ENCODE assay signal across 16 cellular contexts in the genomic region with DNA sequence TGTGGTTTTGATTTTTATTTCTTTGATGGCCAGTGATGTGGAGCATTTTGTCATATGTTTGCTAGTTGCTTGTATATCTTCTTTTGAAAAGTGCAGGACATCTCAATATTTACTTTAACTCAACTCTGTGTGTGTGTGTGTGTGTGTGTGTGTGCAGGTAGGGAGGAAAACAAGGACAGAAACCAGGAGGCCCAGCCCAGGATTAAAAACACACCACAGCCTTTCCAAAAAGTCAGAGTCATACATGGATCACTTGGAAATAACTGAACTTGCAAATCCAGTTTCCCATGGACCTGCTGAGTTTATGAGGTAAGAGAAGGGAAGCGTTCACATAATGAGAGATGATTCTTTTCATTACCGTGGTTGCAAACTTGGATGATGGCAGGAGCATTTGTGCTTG.
DNase-seq lines count a peak whose midpoint lies in the region; ATAC-seq lines count a peak whose summit lies in the region.
"Had no signal": no experiment of that assay in that cellular context is flagged by ENCODE, and none has a peak within 500 bp of the region (broad histone marks: within the 10 kb centered on the region; RNA-seq: fewer than 3 reads in every experiment).

No MANE protein-coding gene starts in this region.

- H3K36me3 ChIP-seq in trophoblast cell (ENCODE audit: control insufficient read depth in 1 of 2, insufficient read depth in 2 of 2, low read length in 2 of 2) = no peaks in the 10 kb centered on the region
- H3K36me3 ChIP-seq: SJCRH30 had no signal

- peak overlapping the region; percentile 85 for H4K91ac ChIP-seq in trophoblast cell (ENCODE audit: low read depth, low read length)

- ATAC-seq in GM18870 (IDR thresholded peaks at IDR 0.05; ENCODE audit: unreplicated experiment) = no peak

- H3K79me1 ChIP-seq in trophoblast cell (ENCODE audit: low read length) = peaks cover 51% of the 10 kb centered on the region

- H3K23ac ChIP-seq in trophoblast cell (ENCODE audit: low read length) = no peak overlapping the region

- peak overlapping the region; percentile 87 for H2BK5ac ChIP-seq in trophoblast cell (ENCODE audit: low read depth, low read length, poor library complexity)

- peak overlapping the region; percentile 26 for H2AK5ac ChIP-seq in trophoblast cell (ENCODE audit: low read length)

- H4K12ac ChIP-seq in trophoblast cell (ENCODE audit: low read depth, low read length) = no peak overlapping the region

- peak overlapping the region; percentile 90 for H2BK120ac ChIP-seq in trophoblast cell (ENCODE audit: insufficient read depth, low read length, poor library complexity)

- H3K4ac ChIP-seq in trophoblast cell (ENCODE audit: low read depth, low read length) = no peak overlapping the region

- H4K8ac ChIP-seq in trophoblast cell (ENCODE audit: low read depth, low read length) = peak overlapping the region; percentile 71

- peak overlapping the region; percentile 62 for H3K18ac ChIP-seq in trophoblast cell (ENCODE audit: low read length)

- no peak overlapping the region for H3K27ac ChIP-seq in epithelial cell of prostate
- H3K27ac ChIP-seq in trophoblast cell (ENCODE audit: low read depth, low read length) = peak overlapping the region; percentile 91
- H3K27ac ChIP-seq: SJCRH30 had no signal

- peaks cover 2% of the 10 kb centered on the region for H3K9me3 ChIP-seq in trophoblast cell (ENCODE audit: insufficient read depth, low read depth, low read length)

- DNase-seq in NCI-H748 (lab: John Stamatoyannopoulos, UW; ENCODE audit: unreplicated experiment) = peak; percentile 0
- DNase-seq in NCI-H748 treated with DMSO at 0.1 percent for 48 hours (lab: John Stamatoyannopoulos, UW) = no peak
- DNase-seq in M059J (ENCODE audit: low read depth) = peak; percentile 35
- DNase-seq in epithelial cell of prostate (ENCODE audit: low read depth, low spot score) = peak; percentile 75
- DNase-seq in trophoblast cell = peak in 1 of 2 donors; percentile 54
- no peak for DNase-seq in cardiac septum (ENCODE audit: low spot score)
- DNase-seq in NCI-H82 (lab: John Stamatoyannopoulos, UW) = no peak
- DNase-seq: CD4-positive, alpha-beta memory T cell; DMS79; KBM-7; NCI-H187; NCI-H2171; NCI-H526 treated with DMSO at 0.1 percent for 48 hours; RPMI8226; SJCRH30 had no signal

- no CpG with 5 or more reads among the region's 2 CpGs for WGBS in trophoblast cell (ENCODE audit: extremely low coverage, insufficient coverage, insufficient read length)

- no peak overlapping the region for H3K4me2 ChIP-seq in trophoblast cell (ENCODE audit: low read length)

- no peak overlapping the region for H3K4me3 ChIP-seq in trophoblast cell (ENCODE audit: low read depth, low read length)
- H3K4me3 ChIP-seq: SJCRH30 had no signal

- no peak overlapping the region for H2AFZ ChIP-seq in trophoblast cell (ENCODE audit: insufficient read depth, low read length, poor library complexity)

- peak overlapping the region; percentile 53 for H3K14ac ChIP-seq in trophoblast cell (ENCODE audit: low read length)

- H3K9ac ChIP-seq in trophoblast cell (ENCODE audit: low read length) = no peak overlapping the region

- intact Hi-C loops in cardiac septum (cut with DNase I) = no loop called here

- peak overlapping the region; percentile 89 for H2BK12ac ChIP-seq in trophoblast cell (ENCODE audit: low read length)

- H3K27me3 ChIP-seq in trophoblast cell (ENCODE audit: insufficient read depth, low read length) = no peaks in the 10 kb centered on the region
- H3K27me3 ChIP-seq: SJCRH30 had no signal

- peaks cover 15 to 28% of the 10 kb centered on the region in 2 experiments for H3K4me1 ChIP-seq in trophoblast cell (ENCODE audit: control insufficient read depth in 1 of 2, insufficient read depth in 2 of 2, low read length in 2 of 2)

- peaks cover 16% of the 10 kb centered on the region for H3K79me2 ChIP-seq in trophoblast cell (ENCODE audit: control insufficient read depth, insufficient read depth, low read length, poor library complexity)

Comparison
In these comparisons a context has a peak if more than half of its experiments do, and no peak if none do; other contexts are left out.
1. DNase-seq: peak in NCI-H748 (single experiment), M059J (single experiment) and epithelial cell of prostate (single experiment); none in NCI-H748 treated with DMSO at 0.1 percent for 48 hours (single experiment), cardiac septum (single experiment) and NCI-H82 (single experiment).